Comparison of ENCODE assay signal across 8 cellular contexts in genomic region chr19:15449620-15450527, GRCh38. TPM values are rescaled to one million over a fixed set of nuclear protein-coding genes. Genes with fewer than 3 reads are reported as not detected.
DNase-seq lines count a peak whose midpoint lies in the region; FAIRE-seq lines count a peak whose summit lies in the region.

WIZ (minus strand) TSS chr19:15449956; CDS start chr19:15448307, 1,649 bp downstream.

- H3K4me2 ChIP-seq in trophoblast cell (ENCODE audit: low read length), result peak within 1 kb of the TSS; percentile 90

- H3K9me3 ChIP-seq in trophoblast cell (ENCODE audit: insufficient read depth, low read depth, low read length) (peaks cover 21% of the 10 kb centered on the region), thymus (ENCODE audit: control insufficient read depth) (no peaks in the 10 kb centered on the region)

- peak within 1 kb of the TSS; percentile 27 for H3K4ac ChIP-seq in trophoblast cell (ENCODE audit: low read depth, low read length)

- H4K8ac ChIP-seq in trophoblast cell (ENCODE audit: low read depth, low read length), result peak within 1 kb of the TSS; percentile 83

- H3K27me3 ChIP-seq in trophoblast cell (ENCODE audit: insufficient read depth, low read length), result peaks cover 12% of the 10 kb centered on the region
- no peaks in the 10 kb centered on the region for H3K27me3 ChIP-seq in thymus (ENCODE audit: control insufficient read depth, insufficient read depth)

- peak within 1 kb of the TSS; percentile 91 for H4K91ac ChIP-seq in trophoblast cell (ENCODE audit: low read depth, low read length)

- H3K9ac ChIP-seq in trophoblast cell (ENCODE audit: low read length), result peak within 1 kb of the TSS; percentile 8

- H3K79me1 ChIP-seq in trophoblast cell (ENCODE audit: low read length), result no peaks in the 10 kb centered on the region

- H2BK12ac ChIP-seq in trophoblast cell (ENCODE audit: low read length), result peak within 1 kb of the TSS; percentile 60

- H3K79me2 ChIP-seq in trophoblast cell (ENCODE audit: control insufficient read depth, insufficient read depth, low read length, poor library complexity), result no peaks in the 10 kb centered on the region

- H4K12ac ChIP-seq in trophoblast cell (ENCODE audit: low read depth, low read length), result peak within 1 kb of the TSS; percentile 55

- H3K27ac ChIP-seq in trophoblast cell (ENCODE audit: low read depth, low read length), result no peak within 1 kb of the TSS
- peak within 1 kb of the TSS; percentile 81 for H3K27ac ChIP-seq in thymus (ENCODE audit: low read depth)

- intact Hi-C loops in cardiac septum (cut with DNase I), result loop anchor here (2.0 to 10.0 kb wide), 2 partner anchors 17 to 105 kb away; no protein-coding TSS in a partner anchor

- peak within 1 kb of the TSS; percentile 50 for H2AK5ac ChIP-seq in trophoblast cell (ENCODE audit: low read length)

- no peak within 1 kb of the TSS for H2BK5ac ChIP-seq in trophoblast cell (ENCODE audit: low read depth, low read length, poor library complexity)

- FAIRE-seq in HTR-8/SVneo (lab: Jason Lieb, UNC), result no peak

- H3K4me3 ChIP-seq in trophoblast cell (ENCODE audit: low read depth, low read length) (peak within 1 kb of the TSS; percentile 77), thymus (ENCODE audit: low read length) (peak within 1 kb of the TSS; percentile 69)

- H2BK120ac ChIP-seq in trophoblast cell (ENCODE audit: insufficient read depth, low read length, poor library complexity), result no peak within 1 kb of the TSS

- DNase-seq in NCI-H2081 (lab: John Stamatoyannopoulos, UW) (peak; percentile 56), NCI-H2081 treated with DMSO at 0.1 percent for 48 hours (lab: John Stamatoyannopoulos, UW) (no peak), HTR-8/SVneo (ENCODE audit: insufficient read length, low spot score) (peak; percentile 82), T-helper 1 cell (peak; percentile 66 to 81 (median 75)), cardiac septum (ENCODE audit: low spot score) (peak; percentile 92), trophoblast cell (peak; percentile 35 to 70)
- peak; percentile 80 for DNase-seq in activated naive CD8-positive, alpha-beta T cell treated with anti-CD3 and anti-CD28 coated beads, Interleukin-2, amount 50 U/mL, for 16 hours (ENCODE audit: low read depth, low spot score)

- H3K14ac ChIP-seq in trophoblast cell (ENCODE audit: low read length), result peak within 1 kb of the TSS; percentile 32

- H3K36me3 ChIP-seq in trophoblast cell (ENCODE audit: control insufficient read depth in 1 of 2, insufficient read depth in 2 of 2, low read length in 2 of 2) (no peaks in the 10 kb centered on the region), thymus (ENCODE audit: control insufficient read depth, insufficient read depth) (peaks cover 33% of the 10 kb centered on the region)

- H2AFZ ChIP-seq in trophoblast cell (ENCODE audit: insufficient read depth, low read length, poor library complexity), result peak within 1 kb of the TSS; percentile 90

- H3K4me1 ChIP-seq in trophoblast cell (ENCODE audit: control insufficient read depth in 1 of 2, insufficient read depth in 2 of 2, low read length in 2 of 2) (peaks cover 8 to 11% of the 10 kb centered on the region in 2 experiments), thymus (ENCODE audit: control insufficient read depth, insufficient read depth, low read length) (peaks cover 5% of the 10 kb centered on the region)

- H3K23ac ChIP-seq in trophoblast cell (ENCODE audit: low read length), result no peak within 1 kb of the TSS

- no CpG with 5 or more reads among the region's 77 CpGs for WGBS in trophoblast cell (ENCODE audit: extremely low coverage, insufficient coverage, insufficient read length)
- 7% methylated on average over 63 of the region's 77 CpGs for WGBS in thymus

- H3K18ac ChIP-seq in trophoblast cell (ENCODE audit: low read length), result peak within 1 kb of the TSS; percentile 39

RNA-seq across cellular contexts. Expression of gene WIZ, which starts in this region (rescaled TPM):
- total RNA-seq in cardiac septum, result 21.6 TPM
- polyA plus RNA-seq in trophoblast cell (2013), result 31.0 and 32.1 TPM in 2 replicates
- polyA plus RNA-seq in thymus, result 13.3 TPM
